In the genomic region with DNA sequence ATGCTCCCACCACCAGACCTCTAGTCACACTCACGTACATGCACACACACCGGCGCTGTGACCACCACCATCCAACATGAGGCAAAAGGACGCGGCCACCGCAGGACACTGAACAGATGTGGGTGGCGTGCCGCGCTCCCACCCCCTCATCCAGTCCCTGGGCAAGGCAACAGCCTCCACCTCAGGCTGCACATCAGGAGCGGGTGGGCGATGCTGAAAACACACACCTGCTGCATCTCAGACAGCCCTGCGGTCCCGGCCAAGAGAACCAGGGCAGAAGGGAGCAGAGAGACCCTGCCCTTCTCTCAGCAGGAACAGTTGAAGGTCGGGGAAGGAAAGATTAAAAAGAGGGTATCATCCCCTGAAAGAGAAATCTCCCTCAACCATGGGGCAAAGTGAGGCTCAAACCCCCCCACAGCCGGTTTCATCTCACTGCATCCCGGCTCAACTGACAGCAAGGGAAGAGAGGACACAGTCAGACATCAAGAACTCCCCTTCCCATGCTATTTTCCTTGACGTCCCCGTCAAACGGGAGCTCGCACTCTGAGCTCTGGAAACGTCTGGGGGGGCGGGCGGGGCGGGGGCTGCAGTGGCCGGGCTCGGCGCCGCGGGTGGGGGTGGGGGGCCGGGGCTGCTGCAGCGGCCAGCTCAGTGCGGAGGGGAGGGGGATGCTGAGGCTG, we compare ENCODE assay signal across 8 cellular contexts. TPM values are rescaled to one million over a fixed set of nuclear protein-coding genes. Genes with fewer than 3 reads are reported as not detected.
DNase-seq lines count a peak whose midpoint lies in the region; ATAC-seq, FAIRE-seq and TF ChIP-seq lines count a peak whose summit lies in the region.

No MANE protein-coding gene starts in this region.

- H3K4me1 ChIP-seq in small intestine (ENCODE audit: control insufficient read depth in 2 of 2, insufficient read depth in 1 of 2, low read depth in 1 of 2, low read length in 1 of 2): peaks cover 12 to 16% of the 10 kb centered on the region in 2 donors

- POLR2A ChIA-PET in activated CD4-positive, alpha-beta memory T cell treated with anti-CD3 and anti-CD28 coated beads, Interleukin-2, amount 10 ng/mL, durations not matched to agents 7 days and 5 days (lab: Charles Lee): interaction anchor here (1.0 to 2.6 kb wide), 5 partner anchors 8 to 130 kb away, joined by 3 to 36 read pairs (median 6); a partner anchor contains a TSS

- H3K27me3 Mint-ChIP-seq in HFFc6 (ENCODE audit: insufficient read depth): no peaks in the 10 kb centered on the region; the same call in 1 of the 2 replicates
- H3K27me3 Mint-ChIP-seq in activated CD4-positive, alpha-beta memory T cell treated with anti-CD3 and anti-CD28 coated beads, Interleukin-2, amount 10 ng/mL, durations not matched to agents 7 days and 5 days: peaks cover 5% of the 10 kb centered on the region

- peaks cover 19% of the 10 kb centered on the region for H3K36me3 Mint-ChIP-seq in HFFc6 (ENCODE audit: low read depth)
- peaks cover 37% of the 10 kb centered on the region for H3K36me3 Mint-ChIP-seq in activated CD4-positive, alpha-beta memory T cell treated with anti-CD3 and anti-CD28 coated beads, Interleukin-2, amount 10 ng/mL, durations not matched to agents 7 days and 5 days (ENCODE audit: low read depth)

- H3K4me1 Mint-ChIP-seq in HFFc6 (ENCODE audit: low read depth): peaks cover 45% of the 10 kb centered on the region
- H3K4me1 Mint-ChIP-seq in activated CD4-positive, alpha-beta memory T cell treated with anti-CD3 and anti-CD28 coated beads, Interleukin-2, amount 10 ng/mL, durations not matched to agents 7 days and 5 days: peaks cover 58% of the 10 kb centered on the region

- CTCF ChIA-PET in activated CD4-positive, alpha-beta memory T cell treated with anti-CD3 and anti-CD28 coated beads, Interleukin-2, amount 10 ng/mL, durations not matched to agents 7 days and 5 days (lab: Charles Lee): interaction anchor here (16.3 kb wide), 1 partner anchor 25 kb away, joined by 350 read pairs; no protein-coding TSS in a partner anchor

- no peaks in the 10 kb centered on the region for H3K9me3 ChIP-seq in small intestine (ENCODE audit: control insufficient read depth, low read depth)

- ATAC-seq in HG03159 (IDR thresholded peaks at IDR 0.05; ENCODE audit: unreplicated experiment) (no peak), HG03280 (IDR thresholded peaks at IDR 0.05; ENCODE audit: unreplicated experiment) (no peak)

- no peak for TF ChIP-seq CTCF in HFFc6 (IDR thresholded peaks at IDR 0.05)

- peaks cover 0 to 13% of the 10 kb centered on the region in 2 donors for H3K36me3 ChIP-seq in small intestine (ENCODE audit: control insufficient read depth in 2 of 2, insufficient read depth in 2 of 2, low read length in 2 of 2)

- WGBS in small intestine, 3 donors: 10 to 27% (median 24%) methylated on average over 21 to 32 of the region's 32 CpGs

- no peaks in the 10 kb centered on the region for H3K27me3 ChIP-seq in small intestine (ENCODE audit: control insufficient read depth in 2 of 2, insufficient read depth in 2 of 2, low read length in 2 of 2)

- H3K4me3 ChIP-seq in iPS-11a (ENCODE audit: low read depth, low read length) (peak overlapping the region; percentile 30), small intestine (ENCODE audit: low read depth in 1 of 2, low read length in 2 of 2) (peak overlapping the region; percentile 80 to 96)

- H3K27ac ChIP-seq in small intestine (ENCODE audit: low read depth in 1 of 2, low read length in 1 of 2): peak overlapping the region; percentile 73 to 85

- FAIRE-seq in small intestine (lab: Jason Lieb, UNC): no peak

- DNase-seq in HFFc6 (no peak), small intestine (no peak), SKM-1 (lab: John Stamatoyannopoulos, UW; ENCODE audit: unreplicated experiment) (no peak), midbrain (lab: John Stamatoyannopoulos, UW) (no peak)
- DNase-seq in activated CD4-positive, alpha-beta memory T cell treated with anti-CD3 and anti-CD28 coated beads, Interleukin-2, amount 10 ng/mL, durations not matched to agents 7 days and 5 days: no peak

- no peaks in the 10 kb centered on the region for H3K9me3 Mint-ChIP-seq in HFFc6
- H3K9me3 Mint-ChIP-seq in activated CD4-positive, alpha-beta memory T cell treated with anti-CD3 and anti-CD28 coated beads, Interleukin-2, amount 10 ng/mL, durations not matched to agents 7 days and 5 days: no peaks in the 10 kb centered on the region

- peak overlapping the region; percentile 46 for H3K27ac Mint-ChIP-seq in HFFc6
- H3K27ac Mint-ChIP-seq in activated CD4-positive, alpha-beta memory T cell treated with anti-CD3 and anti-CD28 coated beads, Interleukin-2, amount 10 ng/mL, durations not matched to agents 7 days and 5 days: peak overlapping the region; percentile 54

- peak overlapping the region; percentile 86 for H3K4me3 Mint-ChIP-seq in HFFc6
- H3K4me3 Mint-ChIP-seq in activated CD4-positive, alpha-beta memory T cell treated with anti-CD3 and anti-CD28 coated beads, Interleukin-2, amount 10 ng/mL, durations not matched to agents 7 days and 5 days: peak overlapping the region; percentile 74

RNA-seq across cellular contexts. Expression of a gene that starts 1.1 kb away (rescaled TPM):
- 10 to 100 TPM; 24.6 to 33.1 (median 28.1) TPM for total RNA-seq in HFFc6 (2021; fragmentation: NEBNext Ultra II Directional; extraction: Animal tissue kit (Norgen Biotek cat#: 25700))
- 10 to 100 TPM; 46.4 to 48.5 TPM for total RNA-seq in activated CD4-positive, alpha-beta memory T cell treated with anti-CD3 and anti-CD28 coated beads, Interleukin-2, amount 10 ng/mL, durations not matched to agents 7 days and 5 days
- 10 to 100 TPM; 33.1 to 74.9 (median 54.9) TPM for polyA plus RNA-seq in small intestine

RNA-seq across cellular contexts. Expression of a gene that starts 37.6 kb away (rescaled TPM):
- total RNA-seq in HFFc6 (2021; fragmentation: NEBNext Ultra II Directional; extraction: Animal tissue kit (Norgen Biotek cat#: 25700)): 10 to 100 TPM; 14.0 to 25.5 (median 24.0) TPM
- 1 to 10 TPM; 3.0 to 5.3 TPM for total RNA-seq in activated CD4-positive, alpha-beta memory T cell treated with anti-CD3 and anti-CD28 coated beads, Interleukin-2, amount 10 ng/mL, durations not matched to agents 7 days and 5 days
- 10 to 100 TPM in 1 of 3 donors, 1 to 10 TPM in 2; 1.3 to 11.1 (median 1.6) TPM for polyA plus RNA-seq in small intestine
